In genomic region chr5:40743771-40744170, GRCh38 we compare ENCODE assay signal across 35 cellular contexts.
"Had no signal": no experiment of that assay in that cellular context is flagged by ENCODE, and none has a peak within 500 bp of the region (broad histone marks: within the 10 kb centered on the region; RNA-seq: fewer than 3 reads in every experiment).

No MANE protein-coding gene starts in this region.

- H3K9me3 Mint-ChIP-seq: central memory CD8-positive, alpha-beta T cell had no signal

- H3K4me3 ChIP-seq: cardiac muscle cell, MG63, Peyer's patch, SJSA1 had no signal

- H3K9me3 ChIP-seq: Peyer's patch had no signal

- H3K4me3 Mint-ChIP-seq: activated CD4-positive, alpha-beta T cell treated with anti-CD3 and anti-CD28 coated beads, Interleukin-2, amount 10 ng/mL, durations not matched to agents 7 days and 5 days; activated CD8-positive, alpha-beta T cell treated with anti-CD3 and anti-CD28 coated beads, Interleukin-2, amount 10 ng/mL, durations not matched to agents 7 days and 5 days; activated naive CD4-positive, alpha-beta T cell treated with anti-CD3 and anti-CD28 coated beads for 36 hours; activated T-cell treated with anti-CD3 and anti-CD28 coated beads, Interleukin-2, amount 50 U/mL, for 4 hours; activated T-helper 1 cell treated with anti-CD3 and anti-CD28 coated beads, Interleukin-12 subunit alpha, Interleukin-12 subunit beta, Interleukin-2, Interleukin-4 antibody, amounts not matched to agents 30 ng/mL and 10 ng/mL and 1 ng/mL, durations not matched to agents 14 hours and 24 hours and 36 hours; central memory CD8-positive, alpha-beta T cell had no signal

- H3K36me3 ChIP-seq: cardiac muscle cell had no signal

- DNase-seq: activated CD4-positive, alpha-beta T cell treated with anti-CD3 and anti-CD28 coated beads, Interleukin-2, amount 10 ng/mL, durations not matched to agents 7 days and 5 days; activated CD4-positive, alpha-beta T cell treated with anti-CD3 and anti-CD28 coated beads, Interleukin-2, amount 50 U/mL, for 48 hours; activated CD8-positive, alpha-beta T cell treated with anti-CD3 and anti-CD28 coated beads, Interleukin-2, amount 10 ng/mL, durations not matched to agents 7 days and 5 days; activated gamma-delta T cell treated with Interleukin-2 at 50 U/mL for 16 hours; activated naive CD4-positive, alpha-beta T cell treated with anti-CD3 and anti-CD28 coated beads for 36 hours; activated T-cell treated with anti-CD3 and anti-CD28 coated beads, Interleukin-2, amount 50 U/mL, for 4 hours; amniotic stem cell; aorta; brain microvascular endothelial cell; Kasumi-1; KG1; MG63; NCI-H1048; NCI-H1436 treated with DMSO at 0.1 percent for 48 hours; NCI-H1694 treated with DMSO at 0.1 percent for 48 hours; NCI-H2029; NCI-H2107; NCI-H2171; NCI-H510A; NCI-H526; NCI-H748 treated with DMSO at 0.1 percent for 48 hours; NK-92 treated with Interleukin-12 subunit alpha and Interleukin-12 subunit beta, amount 100 ng/mL, for 24 hours; PC-3; Peyer's patch; RPMI8226; SHP77 treated with DMSO at 0.1 percent for 48 hours; SW 1271; T-helper 1 cell; T-helper 2 cell had no signal

- H3K27ac Mint-ChIP-seq: activated CD4-positive, alpha-beta T cell treated with anti-CD3 and anti-CD28 coated beads, Interleukin-2, amount 10 ng/mL, durations not matched to agents 7 days and 5 days; activated CD8-positive, alpha-beta T cell treated with anti-CD3 and anti-CD28 coated beads, Interleukin-2, amount 10 ng/mL, durations not matched to agents 7 days and 5 days; activated naive CD4-positive, alpha-beta T cell treated with anti-CD3 and anti-CD28 coated beads for 36 hours; activated naive CD4-positive, alpha-beta T cell treated with anti-CD3 and anti-CD28 coated beads, Interleukin-2, amount 50 U/mL, for 72 hours; activated T-helper 1 cell treated with anti-CD3 and anti-CD28 coated beads, Interleukin-12 subunit alpha, Interleukin-12 subunit beta, Interleukin-2, Interleukin-4 antibody, amounts not matched to agents 30 ng/mL and 10 ng/mL and 1 ng/mL, durations not matched to agents 14 hours and 24 hours and 36 hours had no signal

- H3K27me3 Mint-ChIP-seq: activated CD4-positive, alpha-beta T cell treated with anti-CD3 and anti-CD28 coated beads, Interleukin-2, amount 10 ng/mL, durations not matched to agents 7 days and 5 days; central memory CD8-positive, alpha-beta T cell had no signal

- H3K27ac ChIP-seq: brain microvascular endothelial cell, cardiac muscle cell, Peyer's patch, SJSA1 had no signal

- FAIRE-seq: TTC549 had no signal
